In genomic region chr5:147466581-147466980, GRCh38 we compare ENCODE assay signal across 25 cellular contexts. TPM values are rescaled to one million over a fixed set of nuclear protein-coding genes. Genes with fewer than 3 reads are reported as not detected.
DNase-seq lines count a peak whose midpoint lies in the region; ATAC-seq, FAIRE-seq and TF ChIP-seq lines count a peak whose summit lies in the region.
"Had no signal": no experiment of that assay in that cellular context is flagged by ENCODE, and none has a peak within 500 bp of the region (broad histone marks: within the 10 kb centered on the region; RNA-seq: fewer than 3 reads in every experiment).

No MANE protein-coding gene starts in this region.

- peak overlapping the region; percentile 1 for H2BK120ac ChIP-seq in H1 (replicated peaks; ENCODE audit: low read depth, low read length)

- H3K4me1 Mint-ChIP-seq in MCF 10A (ENCODE audit: insufficient read depth, unreplicated experiment): no peaks in the 10 kb centered on the region
- H3K4me1 Mint-ChIP-seq: activated CD4-positive, alpha-beta T cell treated with anti-CD3 and anti-CD28 coated beads, Interleukin-2, amount 10 ng/mL, durations not matched to agents 24 days and 14 days; activated naive CD8-positive, alpha-beta T cell treated with anti-CD3 and anti-CD28 coated beads, Interleukin-2, amount 50 U/mL, for 24 hours had no signal

- H3K27me3 Mint-ChIP-seq in MCF 10A (ENCODE audit: insufficient read depth, unreplicated experiment): no peaks in the 10 kb centered on the region
- H3K27me3 Mint-ChIP-seq: activated CD4-positive, alpha-beta T cell treated with anti-CD3 and anti-CD28 coated beads, Interleukin-2, amount 10 ng/mL, durations not matched to agents 24 days and 14 days; dendritic cell treated with granulocyte-macrophage colony-stimulating factor and Interleukin-4, amounts not matched to agents 40 ng/mL and 50 ng/mL, for 4 days had no signal

- TF ChIP-seq POLR2A in breast epithelium (IDR thresholded peaks at IDR 0.05) (no peak), H1 (IDR thresholded peaks at IDR 0.05; ENCODE audit: control extremely low read depth in 1 of 2, low read depth in 2 of 2, low read length in 2 of 2) (no peak), uterus (IDR thresholded peaks at IDR 0.05) (no peak), adrenal gland (IDR thresholded peaks at IDR 0.05) (no peak), Peyer's patch (IDR thresholded peaks at IDR 0.05) (no peak)

- H3K4me1 ChIP-seq in breast epithelium: no peaks in the 10 kb centered on the region
- peaks cover 3 to 25% (median 13%) of the 10 kb centered on the region in 4 experiments; a peak in 6 of 7 replicates for H3K4me1 ChIP-seq in H1 (replicated peaks in 1 of 4; ENCODE audit: control insufficient read depth in 3 of 4, insufficient read depth in 4 of 4, low read length in 3 of 4)
- peaks cover 0 to 2% of the 10 kb centered on the region in 2 donors for H3K4me1 ChIP-seq in lung (ENCODE audit: control insufficient read depth in 2 of 2, insufficient read depth in 2 of 2, low read length in 2 of 2)
- H3K4me1 ChIP-seq in uterus: no peaks in the 10 kb centered on the region
- no peaks in the 10 kb centered on the region for H3K4me1 ChIP-seq in adrenal gland (replicated peaks in 1 of 2)
- H3K4me1 ChIP-seq in Peyer's patch: no peaks in the 10 kb centered on the region
- H3K4me1 ChIP-seq: BLaER1, psoas muscle, upper lobe of right lung had no signal

- BruUV-seq in MCF 10A (replicated peaks; lab: Mats Ljungman, UMichigan): no TSS peak

- peak overlapping the region; percentile 9 for H4K91ac ChIP-seq in H1 (replicated peaks; ENCODE audit: insufficient read length, low read length)

- no peak overlapping the region for H3K56ac ChIP-seq in H1 (replicated peaks; ENCODE audit: insufficient read length, low read depth, low read length)

- H2AFZ ChIP-seq in H1 (ENCODE audit: low read length): no peak overlapping the region

- H3K18ac ChIP-seq in H1 (ENCODE audit: extremely low read depth, low read length): peak overlapping the region; percentile 0; the same call in 1 of the 2 replicates

- H3K9me3 Mint-ChIP-seq in MCF 10A (ENCODE audit: unreplicated experiment): peaks cover 1% of the 10 kb centered on the region
- H3K9me3 Mint-ChIP-seq: activated CD4-positive, alpha-beta T cell treated with anti-CD3 and anti-CD28 coated beads, Interleukin-2, amount 10 ng/mL, durations not matched to agents 24 days and 14 days; activated naive CD8-positive, alpha-beta T cell treated with anti-CD3 and anti-CD28 coated beads, Interleukin-2, amount 50 U/mL, for 24 hours; activated T-helper 2 cell treated with anti-CD3 and anti-CD28 coated beads, Interferon-gamma antibody, Interleukin-2, Interleukin-4, amounts not matched to agents 10 μg/mL and 5 μg/mL and 100 μg/mL, durations not matched to agents 14 hours and 24 hours and 36 hours; dendritic cell treated with granulocyte-macrophage colony-stimulating factor and Interleukin-4, amounts not matched to agents 40 ng/mL and 50 ng/mL, for 4 days had no signal

- H3K14ac ChIP-seq in H1 (ENCODE audit: insufficient read length): no peak overlapping the region

- H3K36me3 ChIP-seq in breast epithelium (no peaks in the 10 kb centered on the region), H1 (ENCODE audit: control insufficient read depth in 2 of 4, insufficient read depth in 4 of 4, low read length in 3 of 4) (no peaks in the 10 kb centered on the region), lung (ENCODE audit: control insufficient read depth in 2 of 2, insufficient read depth in 2 of 2, low read length in 2 of 2) (no peaks in the 10 kb centered on the region), uterus (no peaks in the 10 kb centered on the region), adrenal gland (replicated peaks in 1 of 2) (no peaks in the 10 kb centered on the region), Peyer's patch (no peaks in the 10 kb centered on the region)
- H3K36me3 ChIP-seq: BLaER1, upper lobe of right lung had no signal

- no peak overlapping the region for H2AK5ac ChIP-seq in H1 (ENCODE audit: low read depth, low read length)

- TF ChIP-seq EP300 in H1 (IDR thresholded peaks at IDR 0.05; ENCODE audit: borderline replicate concordance in 1 of 2, low read depth in 2 of 2, low read length in 2 of 2): no peak

- H3K4me3 ChIP-seq in breast epithelium (no peak overlapping the region), H1 (ENCODE audit: extremely low read depth in 1 of 4, insufficient read depth in 2 of 4, low read depth in 3 of 4, low read length in 4 of 4) (no peak overlapping the region), lung (no peak overlapping the region), uterus (no peak overlapping the region), adrenal gland (no peak overlapping the region), Peyer's patch (no peak overlapping the region)
- H3K4me3 ChIP-seq: BLaER1, psoas muscle, upper lobe of right lung had no signal

- H3K23me2 ChIP-seq in H1 (ENCODE audit: low read depth, low read length): no peaks in the 10 kb centered on the region

- H4K20me1 ChIP-seq in H1 (replicated peaks in 1 of 2; ENCODE audit: control insufficient read depth in 1 of 2, insufficient read depth in 2 of 2, low read length in 2 of 2): no peaks in the 10 kb centered on the region
- H4K20me1 ChIP-seq: BLaER1 had no signal

- 93% methylated on average over 3 of the region's 3 CpGs; no CpG with 5 or more reads in 1 of the 2 experiments for WGBS in H1 (ENCODE audit: extremely low coverage in 1 of 2, insufficient coverage in 1 of 2, insufficient read length in 1 of 2, insufficient replicate concordance in 2 of 2, low coverage in 1 of 2, low lambda C conversion rate in 2 of 2, missing lambda C conversion rate in 1 of 2), 2 experiments
- WGBS in lung, 2 donors: 59 to 79% methylated on average over 3 of the region's 3 CpGs
- WGBS in adrenal gland, 4 donors: 39 to 53% (median 49%) methylated on average over 3 of the region's 3 CpGs

- H3K27ac ChIP-seq in breast epithelium (peak overlapping the region; percentile 42 to 65), H1 (ENCODE audit: low read depth, low read length) (no peak overlapping the region), lung (ENCODE audit: low read depth in 1 of 2, low read length in 1 of 2) (peak overlapping the region in 1 of 2 donors; percentile 67), uterus (peak overlapping the region; percentile 43 to 58), adrenal gland (no peak overlapping the region), Peyer's patch (peak overlapping the region in 2 of 4 donors; percentile 1 to 44)
- H3K27ac ChIP-seq: BLaER1, psoas muscle, upper lobe of right lung had no signal

- FAIRE-seq in H1 (lab: Jason Lieb, UNC): no peak
- FAIRE-seq: A204.1, kidney had no signal

- H3K79me1 ChIP-seq in H1 (ENCODE audit: low read depth, low read length): peaks cover 5% of the 10 kb centered on the region; the same call in 1 of the 2 replicates

- no peak overlapping the region for H3K4ac ChIP-seq in H1 (replicated peaks; ENCODE audit: insufficient read length, low read depth, low read length)

- CTCF ChIA-PET in MCF 10A (lab: Yijun Ruan, JAX) (interaction anchor here (0.6 to 6.2 kb wide), 5 partner anchors 11 to 110 kb away, joined by 3 to 60 read pairs (median 4); no protein-coding TSS in a partner anchor), H1 (lab: Charles Lee; ENCODE audit: partially characterized antibody) (interaction anchor here (1.0 to 5.0 kb wide), 7 partner anchors 8 to 112 kb away, joined by 3 to 68 read pairs (median 11); no protein-coding TSS in a partner anchor)

- POLR2A ChIA-PET in MCF 10A (lab: Yijun Ruan, JAX) (interaction anchor here (0.5 kb wide), 1 partner anchor 16 kb away, joined by 3 read pairs; no protein-coding TSS in a partner anchor), H1 (lab: Charles Lee; ENCODE audit: partially characterized antibody) (interaction anchor here (1.0 to 1.5 kb wide), 5 partner anchors 10 to 111 kb away, joined by 3 to 5 read pairs (median 3); no protein-coding TSS in a partner anchor)

- no peak overlapping the region for H2BK15ac ChIP-seq in H1 (ENCODE audit: low read length)

- DNase-seq in breast epithelium (ENCODE audit: low spot score in 2 of 2) (no peak), MCF 10A (ENCODE audit: unreplicated experiment) (no peak), H1 (ENCODE audit: low read depth in 1 of 2, low spot score in 2 of 2) (no peak), lung (ENCODE audit: low spot score) (no peak), uterus (peak in 1 of 2 donors; percentile 42), adrenal gland (no peak), Peyer's patch (no peak), HCEC 1CT (no peak)
- DNase-seq: activated CD4-positive, alpha-beta T cell treated with anti-CD3 and anti-CD28 coated beads, Interleukin-2, amount 10 ng/mL, durations not matched to agents 24 days and 14 days; activated naive CD8-positive, alpha-beta T cell treated with anti-CD3 and anti-CD28 coated beads, Interleukin-2, amount 50 U/mL, for 24 hours; hypothalamus; kidney; midbrain; NCI-H1417 treated with DMSO at 0.1 percent for 48 hours; NCI-H2171 treated with DMSO at 0.1 percent for 48 hours; NCI-H748 treated with DMSO at 0.1 percent for 48 hours; psoas muscle; SHP77 treated with DMSO at 0.1 percent for 48 hours; T-helper 1 cell; upper lobe of right lung had no signal

- TF ChIP-seq RAD21 in H1 (IDR thresholded peaks at IDR 0.05 in 1 of 2, conservative IDR thresholded peaks at IDR 0.05 in 1 of 2; ENCODE audit: low read depth in 2 of 2, low read length in 2 of 2): no peak

- no peak overlapping the region for H3K4me3 Mint-ChIP-seq in MCF 10A (ENCODE audit: unreplicated experiment)
- H3K4me3 Mint-ChIP-seq: activated CD4-positive, alpha-beta T cell treated with anti-CD3 and anti-CD28 coated beads, Interleukin-2, amount 10 ng/mL, durations not matched to agents 24 days and 14 days; activated naive CD8-positive, alpha-beta T cell treated with anti-CD3 and anti-CD28 coated beads, Interleukin-2, amount 50 U/mL, for 24 hours; dendritic cell treated with granulocyte-macrophage colony-stimulating factor and Interleukin-4, amounts not matched to agents 40 ng/mL and 50 ng/mL, for 4 days had no signal

- H3K79me2 ChIP-seq in H1 (ENCODE audit: control insufficient read depth in 1 of 2, insufficient read depth in 2 of 2, low read length in 2 of 2): peaks cover under 1 to 77% of the 10 kb centered on the region in 2 experiments

- H3K4me2 ChIP-seq in H1 (ENCODE audit: insufficient read depth in 1 of 2, low read depth in 2 of 2, low read length in 2 of 2): peak overlapping the region in 1 of 2 experiments; percentile 29; a peak in 2 of 4 replicates
- H3K4me2 ChIP-seq: BLaER1 had no signal

- H3K9me3 ChIP-seq in breast epithelium: no peaks in the 10 kb centered on the region
- no peaks in the 10 kb centered on the region for H3K9me3 ChIP-seq in H1 (ENCODE audit: insufficient read depth in 2 of 2, low read depth in 1 of 2, low read length in 1 of 2)
- H3K9me3 ChIP-seq in lung (ENCODE audit: control insufficient read depth in 2 of 2, insufficient read depth in 1 of 2, low read length in 1 of 2): no peaks in the 10 kb centered on the region
- no peaks in the 10 kb centered on the region for H3K9me3 ChIP-seq in uterus
- no peaks in the 10 kb centered on the region for H3K9me3 ChIP-seq in adrenal gland (replicated peaks in 1 of 3)
- H3K9me3 ChIP-seq in Peyer's patch: no peaks in the 10 kb centered on the region
- H3K9me3 ChIP-seq: BLaER1, psoas muscle, upper lobe of right lung had no signal

- intact Hi-C loops in breast epithelium (cut with DNase I; ENCODE audit: low total_unique reads): no loop called here
- intact Hi-C loops in MCF 10A (cut with micrococcal nuclease): no loop called here
- intact Hi-C loops in uterus (cut with DNase I; ENCODE audit: low total_unique reads): no loop called here
- intact Hi-C loops in adrenal gland (cut with DNase I): no loop called here

- no peak overlapping the region for H3K9ac ChIP-seq in H1 (replicated peaks in 1 of 4; ENCODE audit: extremely low read depth in 1 of 4, low read depth in 3 of 4, low read length in 3 of 4)
- H3K9ac ChIP-seq: BLaER1 had no signal

- H4K5ac ChIP-seq in H1 (ENCODE audit: insufficient read length, low read depth, low read length): peak overlapping the region; percentile 2

- H3K23ac ChIP-seq in H1 (ENCODE audit: insufficient read length): no peak overlapping the region

- H4K8ac ChIP-seq in H1 (ENCODE audit: extremely low read depth, insufficient read depth, low read length): no peak overlapping the region

- TF ChIP-seq CTCF in breast epithelium (IDR thresholded peaks at IDR 0.05) (no peak), MCF 10A (IDR thresholded peaks at IDR 0.05; ENCODE audit: unreplicated experiment) (no peak), H1 (IDR thresholded peaks at IDR 0.05; ENCODE audit: control extremely low read depth in 1 of 3, insufficient read depth in 1 of 3, low read depth in 1 of 3, low read length in 3 of 3) (no peak), lung (IDR thresholded peaks at IDR 0.05; ENCODE audit: control extremely low read depth, extremely low read depth) (no peak), uterus (IDR thresholded peaks at IDR 0.05) (no peak), adrenal gland (IDR thresholded peaks at IDR 0.05) (no peak), Peyer's patch (IDR thresholded peaks at IDR 0.05) (no peak)

- no peaks in the 10 kb centered on the region for H3K36me3 Mint-ChIP-seq in MCF 10A (ENCODE audit: insufficient read depth, unreplicated experiment)

- no peak overlapping the region for H3K27ac Mint-ChIP-seq in MCF 10A (ENCODE audit: low read depth, unreplicated experiment)
- H3K27ac Mint-ChIP-seq: activated CD4-positive, alpha-beta T cell treated with anti-CD3 and anti-CD28 coated beads, Interleukin-2, amount 10 ng/mL, durations not matched to agents 24 days and 14 days; activated naive CD8-positive, alpha-beta T cell treated with anti-CD3 and anti-CD28 coated beads, Interleukin-2, amount 50 U/mL, for 24 hours; activated T-helper 2 cell treated with anti-CD3 and anti-CD28 coated beads, Interferon-gamma antibody, Interleukin-2, Interleukin-4, amounts not matched to agents 10 μg/mL and 5 μg/mL and 100 μg/mL, durations not matched to agents 14 hours and 24 hours and 36 hours; dendritic cell treated with granulocyte-macrophage colony-stimulating factor and Interleukin-4, amounts not matched to agents 40 ng/mL and 50 ng/mL, for 4 days had no signal

- peak; percentile 38 for ATAC-seq in lung (ENCODE audit: insufficient read depth, low FRiP score)
- ATAC-seq: activated naive CD8-positive, alpha-beta T cell treated with anti-CD3 and anti-CD28 coated beads, Interleukin-2, amount 50 U/mL, for 24 hours; psoas muscle; upper lobe of right lung had no signal

- H2BK12ac ChIP-seq in H1 (ENCODE audit: low read depth, low read length): 0 out of 2 replicates have a peak overlapping the region, but pooled peaks have one; percentile 13

- H2BK20ac ChIP-seq in H1 (ENCODE audit: low read length): peak overlapping the region; percentile 17; the same call in 1 of the 2 replicates

- H3K27me3 ChIP-seq in breast epithelium (no peaks in the 10 kb centered on the region), H1 (replicated peaks in 1 of 4; ENCODE audit: control insufficient read depth in 3 of 4, extremely low read depth in 1 of 4, insufficient read depth in 3 of 4, low read length in 3 of 4) (no peaks in the 10 kb centered on the region), lung (ENCODE audit: control insufficient read depth, insufficient read depth) (no peaks in the 10 kb centered on the region), uterus (no peaks in the 10 kb centered on the region), adrenal gland (no peaks in the 10 kb centered on the region), Peyer's patch (no peaks in the 10 kb centered on the region)
- H3K27me3 ChIP-seq: BLaER1, upper lobe of right lung had no signal

- H2BK5ac ChIP-seq in H1 (ENCODE audit: low read depth, low read length): no peak overlapping the region

RNA-seq across cellular contexts. Expression of gene DPYSL3, which starts 43.3 kb away (rescaled TPM):
- total RNA-seq in breast epithelium: 10 to 100 TPM; 34.4 to 73.1 (median 34.7) TPM
- total RNA-seq in MCF 10A (2022): 8.2 and 8.9 TPM in 2 replicates
- 385 and 387 TPM in 2 replicates for total RNA-seq in H1 (2021; fragmentation: NEBNext Ultra II Directional; extraction: Animal tissue kit (Norgen Biotek cat#: 25700))
- polyA plus RNA-seq in H1 (2011; rRNA removed): 268 and 379 TPM in 2 replicates
- 317 TPM for polyA plus RNA-seq in H1 (2011; cell fraction: cytosol; rRNA removed)
- polyA plus RNA-seq in H1 (2011; cell fraction: nucleus; rRNA removed): 677 TPM
- polyA plus RNA-seq in H1 (2012, experiment 1 of 2): 326 to 382 TPM (median 347 TPM) in 4 replicates
- polyA plus RNA-seq in H1 (2012, experiment 2 of 2): 81.6 TPM
- polyA plus RNA-seq in H1 (2013, experiment 1 of 2): 177 TPM
- 173 TPM for polyA plus RNA-seq in H1 (2013, experiment 2 of 2)
- polyA minus RNA-seq in H1 (2011; rRNA and poly(A)+ RNA removed): 603 and 732 TPM in 2 replicates
- polyA minus RNA-seq in H1 (2011; cell fraction: cytosol; rRNA and poly(A)+ RNA removed): 438 TPM
- 284 TPM for polyA minus RNA-seq in H1 (2011; cell fraction: nucleus; rRNA and poly(A)+ RNA removed)
- total RNA-seq in lung: 100 to 1,000 TPM in 1 of 2 donors, 10 to 100 TPM in 1; 67.6 to 112 TPM
- polyA plus RNA-seq in lung: 10 to 100 TPM; 13.8 to 19.8 TPM
- 100 to 1,000 TPM; 121 to 213 (median 168) TPM for total RNA-seq in uterus
- 10 to 100 TPM in 5 of 8 donors, 1 to 10 TPM in 3; 3.5 to 23.2 (median 11.5) TPM for total RNA-seq in adrenal gland
- polyA plus RNA-seq in adrenal gland: 10 to 100 TPM; 12.7 to 23.2 (median 13.6) TPM
- total RNA-seq in Peyer's patch: 10 to 100 TPM in 3 of 4 donors, 1 to 10 TPM in 1; 7.4 to 42.1 (median 21.8) TPM
- total RNA-seq: OCI-LY7 had no signal

Comparison
In these comparisons a context has a peak if more than half of its experiments do, and no peak if none do; other contexts are left out.
1. H3K27ac ChIP-seq: peak in breast epithelium (2 of 2) and uterus (2 of 2); none in H1 (single experiment) and adrenal gland (0 of 5).